8 cellular contexts compared by ENCODE assay signal in genomic region chr9:113468-114266, GRCh38. TPM values are rescaled to one million over a fixed set of nuclear protein-coding genes. Genes with fewer than 3 reads are reported as not detected.
A peak's percentile ranks its signal among the peaks of the same experiment; 100 is the strongest.
DNase-seq lines count a peak whose midpoint lies in the region; ATAC-seq and TF ChIP-seq lines count a peak whose summit lies in the region.
"Not testable (repeated sequence)": the region's sequence is repeated elsewhere in the genome, so short reads cannot be mapped to it uniquely, and the experiment has no call there.

No MANE protein-coding gene starts in this region.

- peaks cover 25% of the 10 kb centered on the region for H3K4me1 Mint-ChIP-seq in activated CD4-positive, alpha-beta memory T cell treated with anti-CD3 and anti-CD28 coated beads, Interleukin-2, amount 10 ng/mL, durations not matched to agents 7 days and 5 days
- H3K4me1 Mint-ChIP-seq in nephron progenitor cell, result not testable (repeated sequence)
- H3K4me1 Mint-ChIP-seq in stimulated activated naive CD8-positive, alpha-beta T cell treated with anti-CD3 and anti-CD28 coated beads, Interleukin-15, amount 100 ng/mL, for 72 hours, result peaks cover 44% of the 10 kb centered on the region

- not testable (repeated sequence) for H3K4me1 ChIP-seq in colonic mucosa

- intact Hi-C loops in colonic mucosa (cut with DNase I), result not testable (repeated sequence)

- H3K27ac ChIP-seq in colonic mucosa, result not testable (repeated sequence)

- CTCF ChIA-PET in activated CD4-positive, alpha-beta memory T cell treated with anti-CD3 and anti-CD28 coated beads, Interleukin-2, amount 10 ng/mL, durations not matched to agents 7 days and 5 days (lab: Charles Lee), result not testable (repeated sequence)

- not testable (repeated sequence) for H3K36me3 Mint-ChIP-seq in activated CD4-positive, alpha-beta memory T cell treated with anti-CD3 and anti-CD28 coated beads, Interleukin-2, amount 10 ng/mL, durations not matched to agents 7 days and 5 days (ENCODE audit: low read depth); nephron progenitor cell (ENCODE audit: low read depth)

- POLR2A ChIA-PET in activated CD4-positive, alpha-beta memory T cell treated with anti-CD3 and anti-CD28 coated beads, Interleukin-2, amount 10 ng/mL, durations not matched to agents 7 days and 5 days (lab: Charles Lee), result not testable (repeated sequence)

- TF ChIP-seq POLR2A in NB4 (IDR thresholded peaks at IDR 0.05; ENCODE audit: extremely low read depth, insufficient read length), result not testable (repeated sequence)

- H3K4me3 ChIP-seq in NB4 (ENCODE audit: low read depth, low read length) (peak overlapping the region; percentile 57), colonic mucosa (peak overlapping the region; percentile 37)

- H3K27ac Mint-ChIP-seq in activated CD4-positive, alpha-beta memory T cell treated with anti-CD3 and anti-CD28 coated beads, Interleukin-2, amount 10 ng/mL, durations not matched to agents 7 days and 5 days, result peak overlapping the region; percentile 40
- H3K27ac Mint-ChIP-seq in nephron progenitor cell; stimulated activated naive CD8-positive, alpha-beta T cell treated with anti-CD3 and anti-CD28 coated beads, Interleukin-15, amount 100 ng/mL, for 72 hours: not testable (repeated sequence)

- not testable (repeated sequence) for TF ChIP-seq CTCF in NB4 (IDR thresholded peaks at IDR 0.05; ENCODE audit: low read depth, low read length); colonic mucosa (IDR thresholded peaks at IDR 0.05); nephron progenitor cell (IDR thresholded peaks at IDR 0.05)

- H3K27me3 Mint-ChIP-seq in activated CD4-positive, alpha-beta memory T cell treated with anti-CD3 and anti-CD28 coated beads, Interleukin-2, amount 10 ng/mL, durations not matched to agents 7 days and 5 days, result peaks cover 47% of the 10 kb centered on the region
- peaks cover 88% of the 10 kb centered on the region for H3K27me3 Mint-ChIP-seq in nephron progenitor cell (ENCODE audit: low read depth, poor library complexity)
- H3K27me3 Mint-ChIP-seq in stimulated activated naive CD8-positive, alpha-beta T cell treated with anti-CD3 and anti-CD28 coated beads, Interleukin-15, amount 100 ng/mL, for 72 hours, result peaks cover 59% of the 10 kb centered on the region

- DNase-seq in Daoy (ENCODE audit: low read depth) (peak; percentile 39), NB4 (ENCODE audit: low read depth) (peak; percentile 79), colonic mucosa (peak; percentile 19), hepatic stellate cell (ENCODE audit: low spot score) (peak; percentile 5), nephron progenitor cell (peak; percentile 59)
- not testable (repeated sequence) for DNase-seq in activated CD4-positive, alpha-beta memory T cell treated with anti-CD3 and anti-CD28 coated beads, Interleukin-2, amount 10 ng/mL, durations not matched to agents 7 days and 5 days
- peak; percentile 48 to 51 for DNase-seq in stimulated activated naive CD8-positive, alpha-beta T cell treated with anti-CD3 and anti-CD28 coated beads, Interleukin-15, amount 100 ng/mL, for 72 hours

- peak overlapping the region in 1 of 2 donors; percentile 43 for H3K9ac ChIP-seq in colonic mucosa (ENCODE audit: low read depth in 2 of 2, low read length in 2 of 2)

- ATAC-seq in GM21737 (IDR thresholded peaks at IDR 0.05; ENCODE audit: unreplicated experiment), result peak; percentile 65
- ATAC-seq in stimulated activated naive CD8-positive, alpha-beta T cell treated with anti-CD3 and anti-CD28 coated beads, Interleukin-15, amount 100 ng/mL, for 72 hours, result peak; percentile 91

- H3K4me3 Mint-ChIP-seq in activated CD4-positive, alpha-beta memory T cell treated with anti-CD3 and anti-CD28 coated beads, Interleukin-2, amount 10 ng/mL, durations not matched to agents 7 days and 5 days, result peak overlapping the region; percentile 68
- H3K4me3 Mint-ChIP-seq in nephron progenitor cell, result peak overlapping the region; percentile 73
- H3K4me3 Mint-ChIP-seq in stimulated activated naive CD8-positive, alpha-beta T cell treated with anti-CD3 and anti-CD28 coated beads, Interleukin-15, amount 100 ng/mL, for 72 hours, result peak overlapping the region; percentile 81 to 90

- not testable (repeated sequence) for H3K36me3 ChIP-seq in colonic mucosa

- H3K27me3 ChIP-seq in colonic mucosa, result peaks cover 46% of the 10 kb centered on the region

- H3K9me3 Mint-ChIP-seq in activated CD4-positive, alpha-beta memory T cell treated with anti-CD3 and anti-CD28 coated beads, Interleukin-2, amount 10 ng/mL, durations not matched to agents 7 days and 5 days; nephron progenitor cell; stimulated activated naive CD8-positive, alpha-beta T cell treated with anti-CD3 and anti-CD28 coated beads, Interleukin-15, amount 100 ng/mL, for 72 hours: not testable (repeated sequence)

- not testable (repeated sequence) for H3K9me3 ChIP-seq in colonic mucosa

RNA-seq across cellular contexts. Expression of gene FOXD4, which starts 4.5 kb away (rescaled TPM):
- total RNA-seq in Daoy (2014; rRNA removed; shearing (Covaris generic)), result 0.91 TPM in 1 of 2 replicates, not detected in the other
- under 1 TPM; 0.13 to 0.20 TPM for total RNA-seq in activated CD4-positive, alpha-beta memory T cell treated with anti-CD3 and anti-CD28 coated beads, Interleukin-2, amount 10 ng/mL, durations not matched to agents 7 days and 5 days
- total RNA-seq in colonic mucosa, result not detected
